1 cellular context compared by ENCODE assay signal in genomic region chr7:139341058-139341775, GRCh38.
TF ChIP-seq lines count a peak whose summit lies in the region.

Gene FMC1 (plus strand): TSS chr7:139341337. CDS start chr7:139341385, 48 bp downstream.

TF ChIP-seq in A549, 52 proteins besides CTCF, POLR2A, EP300 and RAD21 (continued from another document):
- TF ChIP-seq REST (IDR thresholded peaks at IDR 0.05) (peak; percentile 33; the same call in 1 of the 2 replicates), TFCP2L1 (CRISPR knock-in tag; IDR thresholded peaks at IDR 0.05) (0 out of 2 replicates have a peak, but pooled peaks have one; percentile 20), PHF8 (IDR thresholded peaks at IDR 0.05; ENCODE audit: borderline replicate concordance, low read depth) (peak; percentile 97), CBX2 (IDR thresholded peaks at IDR 0.05; ENCODE audit: borderline replicate concordance, low read depth) (peak; percentile 66; the same call in 1 of the 2 replicates), USF2 (IDR thresholded peaks at IDR 0.05) (no peak), NR3C1 (IDR thresholded peaks at IDR 0.05) (no peak), BHLHE40 (IDR thresholded peaks at IDR 0.05; ENCODE audit: low read depth, low read length) (peak; percentile 26; the same call in 1 of the 2 replicates), CHD2 (IDR thresholded peaks at IDR 0.05; ENCODE audit: low read length, partially characterized antibody) (no peak), TP53 (CRISPR knock-in tag; IDR thresholded peaks at IDR 0.05) (peak; percentile 88), SMC3 (IDR thresholded peaks at IDR 0.05) (no peak)
